7 cellular contexts compared by ENCODE assay signal in the genomic region with DNA sequence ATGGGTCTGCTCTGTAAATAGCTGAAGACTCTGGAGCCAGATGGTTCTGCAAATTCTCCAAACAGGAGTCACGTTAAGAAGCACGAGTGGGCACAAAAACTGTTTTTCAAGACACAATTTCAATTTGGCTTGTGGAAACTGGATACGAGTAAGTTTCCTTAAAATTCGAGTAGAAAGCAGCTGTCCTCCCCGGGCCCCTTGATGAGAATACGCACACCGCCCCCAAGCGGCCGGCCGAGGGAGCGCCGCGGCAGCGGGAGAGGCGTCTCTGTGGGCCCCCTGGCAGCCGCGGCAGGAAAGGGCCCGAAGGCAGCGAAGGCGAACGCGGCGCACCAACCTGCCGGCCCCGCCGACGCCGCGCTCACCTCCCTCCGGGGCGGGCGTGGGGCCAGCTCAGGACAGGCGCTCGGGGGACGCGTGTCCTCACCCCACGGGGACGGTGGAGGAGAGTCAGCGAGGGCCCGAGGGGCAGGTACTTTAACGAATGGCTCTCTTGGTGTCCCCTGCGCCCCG.
DNase-seq lines count a peak whose midpoint lies in the region; ATAC-seq lines count a peak whose summit lies in the region.

No MANE protein-coding gene starts in this region.

- ATAC-seq in GM18502 (IDR thresholded peaks at IDR 0.05; ENCODE audit: poor library complexity, unreplicated experiment) = peak; percentile 91
- ATAC-seq in HG03025 (IDR thresholded peaks at IDR 0.05; ENCODE audit: low FRiP score, unreplicated experiment) = peak; percentile 90

- DNase-seq in NCI-H2196 treated with DMSO at 0.1 percent for 48 hours (lab: John Stamatoyannopoulos, UW; ENCODE audit: unreplicated experiment) (peak; percentile 37), caudate nucleus (lab: John Stamatoyannopoulos, UW) (peak in 53 of 61 donors; percentile 3 to 83 (median 52)), islet precursor cell (peak; percentile 97)
- DNase-seq in activated CD4-positive, CD25-positive, alpha-beta regulatory T cell treated with anti-CD3 and anti-CD28 coated beads, Interleukin-2, amount 50 U/mL, for 16 hours (ENCODE audit: low read depth, low spot score) = peak; percentile 67
- DNase-seq in stimulated activated CD4-positive, alpha-beta T cell treated with anti-CD3 and anti-CD28 coated beads, Interleukin-12 subunit alpha, Interleukin-12 subunit beta, amount 100 ng/mL, for 24 hours (ENCODE audit: low read depth in 2 of 2) = peak; percentile 67 to 87

- H3K27ac ChIP-seq in caudate nucleus (ENCODE audit: low read depth, low read length) = no peak overlapping the region

Comparison
In these comparisons a context has a peak if more than half of its experiments do, and no peak if none do; other contexts are left out.
1. DNase-seq: peak in every context shown above with its lines; median percentile 97 in islet precursor cell; 77 in stimulated activated CD4-positive, alpha-beta T cell treated with anti-CD3 and anti-CD28 coated beads, Interleukin-12 subunit alpha, Interleukin-12 subunit beta, amount 100 ng/mL, for 24 hours; 67 in activated CD4-positive, CD25-positive, alpha-beta regulatory T cell treated with anti-CD3 and anti-CD28 coated beads, Interleukin-2, amount 50 U/mL, for 16 hours; 52 in caudate nucleus; 37 in NCI-H2196 treated with DMSO at 0.1 percent for 48 hours.